8 cellular contexts compared by ENCODE assay signal in genomic region chr12:27244680-27245005, GRCh38. TPM values are rescaled to one million over a fixed set of nuclear protein-coding genes. Genes with fewer than 3 reads are reported as not detected.
DNase-seq lines count a peak whose midpoint lies in the region; ATAC-seq and TF ChIP-seq lines count a peak whose summit lies in the region.

No MANE protein-coding gene starts in this region.

- H3K4me3 Mint-ChIP-seq in central memory CD8-positive, alpha-beta T cell: peak overlapping the region; percentile 100
- H3K4me3 Mint-ChIP-seq in naive B cell: peak overlapping the region; percentile 91 to 99 (median 98)

- H3K36me3 ChIP-seq in DOHH2 (ENCODE audit: control insufficient read depth, low read length) (peaks cover 5% of the 10 kb centered on the region), KOPT-K1 (ENCODE audit: insufficient read depth, low read length) (no peaks in the 10 kb centered on the region)

- H3K9me3 Mint-ChIP-seq in central memory CD8-positive, alpha-beta T cell: no peaks in the 10 kb centered on the region
- peaks cover 0 to 7% (median 3%) of the 10 kb centered on the region in 7 donors for H3K9me3 Mint-ChIP-seq in naive B cell

- H3K36me3 Mint-ChIP-seq in central memory CD8-positive, alpha-beta T cell (ENCODE audit: insufficient read depth): peaks cover 17% of the 10 kb centered on the region
- no peaks in the 10 kb centered on the region for H3K36me3 Mint-ChIP-seq in naive B cell

- no peak for DNase-seq in central memory CD8-positive, alpha-beta T cell (ENCODE audit: low spot score in 2 of 2)
- DNase-seq in naive B cell (no peak), T1000 (lab: John Stamatoyannopoulos, UW) (no peak)
- no peak for DNase-seq in activated effector memory CD4-positive, alpha-beta T cell treated with anti-CD3 and anti-CD28 coated beads, Interleukin-2, amount 50 U/mL, for 16 hours
- DNase-seq in NK-92 treated with Interleukin-12 subunit alpha and Interleukin-12 subunit beta, amount 100 ng/mL, for 24 hours (lab: John Stamatoyannopoulos, UW): no peak

- ATAC-seq in central memory CD8-positive, alpha-beta T cell (replicated peaks; ENCODE audit: extremely low read depth, poor library complexity, severe bottlenecking): no peak
- ATAC-seq in naive B cell (ENCODE audit: low read depth in 2 of 2) (no peak), GM21423 (IDR thresholded peaks at IDR 0.05; ENCODE audit: unreplicated experiment) (no peak)

- peaks cover 11% of the 10 kb centered on the region for H3F3A ChIP-seq in DOHH2 (ENCODE audit: control insufficient read depth, insufficient read depth)

- no peaks in the 10 kb centered on the region for H3K27me3 ChIP-seq in DOHH2 (ENCODE audit: control insufficient read depth, low read length)

- peak overlapping the region; percentile 96 for H3K4me2 ChIP-seq in DOHH2 (ENCODE audit: low read length)

- H3K4me1 Mint-ChIP-seq in central memory CD8-positive, alpha-beta T cell: peaks cover 42% of the 10 kb centered on the region
- H3K4me1 Mint-ChIP-seq in naive B cell: peaks cover 22 to 32% (median 28%) of the 10 kb centered on the region in 3 donors

- peak overlapping the region; percentile 98 for H3K27ac Mint-ChIP-seq in central memory CD8-positive, alpha-beta T cell (ENCODE audit: low read depth)
- H3K27ac Mint-ChIP-seq in naive B cell: peak overlapping the region; percentile 88 to 99 (median 98)

- no peak for TF ChIP-seq CTCF in DOHH2 (IDR thresholded peaks at IDR 0.05; ENCODE audit: low read depth, low read length, poor library complexity, severe bottlenecking)

- H4K20me1 ChIP-seq in DOHH2 (ENCODE audit: control insufficient read depth, insufficient read depth, low read depth, low read length): no peaks in the 10 kb centered on the region

- H3K27ac ChIP-seq in DOHH2 (ENCODE audit: low read depth, low read length) (peak overlapping the region; percentile 41), KOPT-K1 (ENCODE audit: low read depth, low read length, poor library complexity, severe bottlenecking) (peak overlapping the region; percentile 75)

- peaks cover 25% of the 10 kb centered on the region for H3K4me1 ChIP-seq in DOHH2 (ENCODE audit: control insufficient read depth, low read length)

- peaks cover 50% of the 10 kb centered on the region for H3K79me2 ChIP-seq in DOHH2 (ENCODE audit: control insufficient read depth, low read length)

- H3K4me3 ChIP-seq in DOHH2 (ENCODE audit: low read length): peak overlapping the region; percentile 95

- H3K27me3 Mint-ChIP-seq in central memory CD8-positive, alpha-beta T cell: no peaks in the 10 kb centered on the region
- H3K27me3 Mint-ChIP-seq in naive B cell: no peaks in the 10 kb centered on the region

- no peaks in the 10 kb centered on the region for H3K9me2 ChIP-seq in DOHH2 (replicated peaks; ENCODE audit: control insufficient read depth, low read length)

- H3K9me3 ChIP-seq in DOHH2 (ENCODE audit: control insufficient read depth, insufficient read depth, low read length) (peaks cover 11% of the 10 kb centered on the region; the same call in 1 of the 2 replicates), KOPT-K1 (ENCODE audit: insufficient read depth, low read length, poor library complexity, severe bottlenecking) (no peaks in the 10 kb centered on the region)

RNA-seq across cellular contexts. Expression of gene STK38L, which starts 0.6 kb away (rescaled TPM):
- 10 to 100 TPM in 2 of 6 donors, 1 to 10 TPM in 4; 5.0 to 10.4 (median 8.2) TPM for polyA plus RNA-seq in naive B cell (ENCODE audit: low read depth in 6 of 6)
